1 cellular context compared by ENCODE assay signal in the genomic region with DNA sequence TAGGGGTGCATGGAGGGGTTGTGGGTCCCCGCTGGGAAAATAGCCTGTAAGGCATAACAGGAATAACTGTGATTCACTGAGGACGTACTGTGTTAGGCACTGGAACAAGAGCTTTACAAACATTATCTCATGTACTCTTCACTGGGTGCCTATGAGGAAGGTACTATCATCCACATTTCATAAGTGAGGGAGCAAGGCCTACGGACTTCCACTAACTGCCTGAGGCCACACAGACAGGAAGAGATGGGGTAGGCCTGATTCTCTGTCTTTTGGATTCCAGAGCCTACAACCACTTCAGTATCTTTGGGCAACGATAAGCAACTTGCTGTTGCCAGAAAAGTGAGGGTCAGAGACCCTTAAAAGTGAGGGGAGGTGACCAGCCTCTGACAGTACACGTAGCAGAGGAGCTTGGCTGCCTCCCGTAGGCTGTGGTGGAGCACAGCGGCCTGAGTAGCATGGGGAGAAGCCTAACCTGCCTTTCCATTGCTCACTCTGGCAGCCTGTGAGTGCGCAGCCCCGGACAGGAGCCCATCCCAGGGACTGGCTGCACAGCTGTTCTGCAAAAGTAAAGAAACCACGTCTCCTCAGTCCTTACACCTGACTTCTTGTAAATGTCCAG.
TF ChIP-seq lines count a peak whose summit lies in the region.

No MANE protein-coding gene starts in this region.

TF ChIP-seq in HCT116, 20 proteins besides CTCF, POLR2A, EP300 and RAD21 (continued from another document):
- TF ChIP-seq, protein P1, sequence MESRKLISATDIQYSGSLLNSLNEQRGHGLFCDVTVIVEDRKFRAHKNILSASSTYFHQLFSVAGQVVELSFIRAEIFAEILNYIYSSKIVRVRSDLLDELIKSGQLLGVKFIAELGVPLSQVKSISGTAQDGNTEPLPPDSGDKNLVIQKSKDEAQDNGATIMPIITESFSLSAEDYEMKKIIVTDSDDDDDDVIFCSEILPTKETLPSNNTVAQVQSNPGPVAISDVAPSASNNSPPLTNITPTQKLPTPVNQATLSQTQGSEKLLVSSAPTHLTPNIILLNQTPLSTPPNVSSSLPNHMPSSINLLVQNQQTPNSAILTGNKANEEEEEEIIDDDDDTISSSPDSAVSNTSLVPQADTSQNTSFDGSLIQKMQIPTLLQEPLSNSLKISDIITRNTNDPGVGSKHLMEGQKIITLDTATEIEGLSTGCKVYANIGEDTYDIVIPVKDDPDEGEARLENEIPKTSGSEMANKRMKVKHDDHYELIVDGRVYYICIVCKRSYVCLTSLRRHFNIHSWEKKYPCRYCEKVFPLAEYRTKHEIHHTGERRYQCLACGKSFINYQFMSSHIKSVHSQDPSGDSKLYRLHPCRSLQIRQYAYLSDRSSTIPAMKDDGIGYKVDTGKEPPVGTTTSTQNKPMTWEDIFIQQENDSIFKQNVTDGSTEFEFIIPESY (IDR thresholded peaks at IDR 0.05; ENCODE audit: extremely low read depth, insufficient replicate concordance, low read length) = no peak
- TF ChIP-seq TCF7L2 (IDR thresholded peaks at IDR 0.05; ENCODE audit: borderline replicate concordance, extremely low read depth, insufficient read depth, insufficient read length) (no peak), JUND (IDR thresholded peaks at IDR 0.05) (no peak), SRF (IDR thresholded peaks at IDR 0.05; ENCODE audit: low read depth) (no peak), FOSL1 (IDR thresholded peaks at IDR 0.05; ENCODE audit: low read depth) (no peak), ZFX (IDR thresholded peaks at IDR 0.05) (no peak), CEBPB (IDR thresholded peaks at IDR 0.05; ENCODE audit: low read depth) (no peak), EZH2 (IDR thresholded peaks at IDR 0.05) (no peak)
- TF ChIP-seq, protein P2, sequence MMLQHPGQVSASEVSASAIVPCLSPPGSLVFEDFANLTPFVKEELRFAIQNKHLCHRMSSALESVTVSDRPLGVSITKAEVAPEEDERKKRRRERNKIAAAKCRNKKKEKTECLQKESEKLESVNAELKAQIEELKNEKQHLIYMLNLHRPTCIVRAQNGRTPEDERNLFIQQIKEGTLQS (IDR thresholded peaks at IDR 0.05) = no peak
TF ChIP-seq in HCT116: peak in this region for 0.
